In the genomic region with DNA sequence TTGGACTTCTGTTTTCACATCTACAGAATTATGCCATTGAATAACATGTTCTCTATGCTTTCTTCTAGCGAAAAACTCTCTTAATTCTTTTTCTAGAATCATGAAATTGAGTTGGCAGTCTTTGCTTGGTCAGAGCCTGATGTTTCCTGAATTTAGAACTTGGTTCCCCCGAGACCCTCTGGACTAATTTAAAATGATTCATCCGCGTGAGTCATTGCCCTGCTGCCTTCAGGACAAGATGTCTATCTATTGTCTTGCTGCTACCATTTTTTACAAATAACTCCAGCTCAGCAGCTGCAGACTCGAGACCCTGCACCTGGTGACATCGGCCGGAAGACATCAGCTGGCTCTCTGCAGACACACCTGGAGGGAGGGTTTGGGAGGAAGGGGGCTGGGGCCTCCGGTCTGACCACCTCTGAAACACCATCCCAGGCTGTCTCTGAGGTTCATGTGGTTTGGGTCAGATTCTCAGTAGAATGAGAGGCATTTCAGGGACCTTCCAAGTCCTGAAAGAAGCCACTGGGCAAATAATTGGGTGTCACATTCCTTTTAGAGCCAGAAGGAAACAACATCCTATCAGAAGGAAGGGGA, we compare ENCODE assay signal across 8 cellular contexts. TPM values are rescaled to one million over a fixed set of nuclear protein-coding genes. Genes with fewer than 3 reads are reported as not detected.
A peak's percentile ranks its signal among the peaks of the same experiment; 100 is the strongest.
DNase-seq lines count a peak whose midpoint lies in the region; ATAC-seq, FAIRE-seq and TF ChIP-seq lines count a peak whose summit lies in the region.

No MANE protein-coding gene starts in this region.

- no peak overlapping the region for H2AFZ ChIP-seq in keratinocyte (ENCODE audit: control insufficient read depth, low read length)

- H3K4me3 ChIP-seq in heart left ventricle, result peak overlapping the region in 6 of 12 donors; percentile 4 to 31 (median 9)
- peak overlapping the region in 2 of 3 experiments; percentile 29 for H3K4me3 ChIP-seq in keratinocyte (ENCODE audit: control insufficient read depth in 2 of 3, extremely low read depth in 1 of 3, insufficient read depth in 2 of 3, low read depth in 1 of 3, low read length in 3 of 3)
- H3K4me3 ChIP-seq in thoracic aorta, result peak overlapping the region; percentile 49

- H3K79me2 ChIP-seq in keratinocyte (ENCODE audit: control insufficient read depth, insufficient read depth, low read length), result peaks cover 6% of the 10 kb centered on the region

- 42 to 56% (median 46%) methylated on average over 8 of the region's 8 CpGs for WGBS in heart left ventricle, 4 donors
- WGBS in adipose tissue, 3 donors, result 40 to 76% (median 40%) methylated on average over 8 of the region's 8 CpGs

- peaks cover 0 to 94% (median 75%) of the 10 kb centered on the region in 12 donors for H3K4me1 ChIP-seq in heart left ventricle
- H3K4me1 ChIP-seq in keratinocyte (ENCODE audit: control insufficient read depth, extremely low read depth, insufficient read depth, low read length), result peaks cover 63% of the 10 kb centered on the region
- peaks cover 44 to 67% of the 10 kb centered on the region in 2 donors for H3K4me1 ChIP-seq in thoracic aorta (ENCODE audit: control insufficient read depth in 1 of 2, low read depth in 2 of 2)

- ATAC-seq in heart left ventricle, result peak in 3 of 4 donors; percentile 8 to 47 (median 43)
- peak; percentile 28 for ATAC-seq in HG03378 (IDR thresholded peaks at IDR 0.05; ENCODE audit: unreplicated experiment)
- ATAC-seq in thoracic aorta (ENCODE audit: insufficient number of reproducible peaks, low FRiP score, low read depth), result peak; percentile 30
- ATAC-seq in HG03469 (IDR thresholded peaks at IDR 0.05; ENCODE audit: unreplicated experiment), result no peak

- no peaks in the 10 kb centered on the region for H3K9me3 ChIP-seq in heart left ventricle
- H3K9me3 ChIP-seq in keratinocyte (ENCODE audit: control insufficient read depth, low read depth, low read length), result no peaks in the 10 kb centered on the region
- H3K9me3 ChIP-seq in thoracic aorta, result no peaks in the 10 kb centered on the region

- H3K9ac ChIP-seq in keratinocyte (ENCODE audit: control insufficient read depth, extremely low read depth, insufficient read depth, low read length), result peak overlapping the region; percentile 88

- TF ChIP-seq CTCF in heart left ventricle (IDR thresholded peaks at IDR 0.05), result no peak
- TF ChIP-seq CTCF in keratinocyte (optimal IDR thresholded peaks at IDR 0.05 in 1 of 3, IDR thresholded peaks at IDR 0.05 in 1 of 3, conservative IDR thresholded peaks at IDR 0.05 in 1 of 3; ENCODE audit: extremely low read depth in 1 of 3, insufficient read depth in 2 of 3, low read length in 3 of 3), result no peak
- no peak for TF ChIP-seq CTCF in thoracic aorta (IDR thresholded peaks at IDR 0.05)

- H3K27ac ChIP-seq in heart left ventricle, result peak overlapping the region; percentile 66 to 96 (median 84)
- H3K27ac ChIP-seq in adipose tissue (ENCODE audit: low read depth, low read length), result peak overlapping the region; percentile 28
- H3K27ac ChIP-seq in keratinocyte (ENCODE audit: control insufficient read depth, insufficient read depth, low read length), result peak overlapping the region; percentile 99
- peak overlapping the region; percentile 82 to 89 for H3K27ac ChIP-seq in thoracic aorta

- H3K4me2 ChIP-seq in keratinocyte (ENCODE audit: control insufficient read depth, extremely low read depth, insufficient read depth, low read depth, low read length), result peak overlapping the region; percentile 80

- DNase-seq in heart left ventricle (peak in 4 of 5 donors; percentile 53 to 76 (median 59)), cardiac septum (ENCODE audit: low spot score) (no peak), SHP77 treated with DMSO at 0.1 percent for 48 hours (lab: John Stamatoyannopoulos, UW) (peak; percentile 60), keratinocyte (ENCODE audit: low read depth, low spot score) (no peak), thoracic aorta (ENCODE audit: low spot score) (peak; percentile 60)

- TF ChIP-seq POLR2A in heart left ventricle (IDR thresholded peaks at IDR 0.05), result no peak

- no peaks in the 10 kb centered on the region for H3K36me3 ChIP-seq in heart left ventricle
- H3K36me3 ChIP-seq in keratinocyte (ENCODE audit: control insufficient read depth in 2 of 2, extremely low read depth in 1 of 2, insufficient read depth in 2 of 2, low read length in 2 of 2), result no peaks in the 10 kb centered on the region
- no peaks in the 10 kb centered on the region for H3K36me3 ChIP-seq in thoracic aorta

- intact Hi-C loops in heart left ventricle (cut with DNase I), result loop anchor here in 5 of 10 donors (2.0 to 10.0 kb wide), 6 partner anchors 19 to 859 kb away; partner anchors contain the start of gene KLF6 (in 2 of the 5)
- intact Hi-C loops in cardiac septum (cut with DNase I), result loop anchor here (1.0 to 5.0 kb wide), 2 partner anchors 20 to 436 kb away; no protein-coding TSS in a partner anchor

- H3K27me3 ChIP-seq in heart left ventricle (no peaks in the 10 kb centered on the region), keratinocyte (ENCODE audit: control insufficient read depth, extremely low read depth, insufficient read depth, low read length) (no peaks in the 10 kb centered on the region), thoracic aorta (replicated peaks; ENCODE audit: insufficient read depth) (no peaks in the 10 kb centered on the region)

- no peaks in the 10 kb centered on the region for H4K20me1 ChIP-seq in keratinocyte (ENCODE audit: control insufficient read depth, extremely low read depth, insufficient read depth, low read length)

- peak; percentile 72 for FAIRE-seq in keratinocyte (lab: Jason Lieb, UNC)

- no peaks in the 10 kb centered on the region for H3K9me1 ChIP-seq in keratinocyte (ENCODE audit: control insufficient read depth, extremely low read depth, insufficient read depth, low read length)

- dilution Hi-C loops in keratinocyte (cut with MboI; ENCODE audit: extremely low pct_ligation_motif_present, low sequenced_read_pairs), result no loop called here

RNA-seq across cellular contexts. Expression of gene KLF6, which starts 20.9 kb away (rescaled TPM):
- 100 to 1,000 TPM in 1 of 9 donors, 10 to 100 TPM in 8; 22.6 to 106 (median 52.2) TPM for total RNA-seq in heart left ventricle
- polyA plus RNA-seq in heart left ventricle, result 10 to 100 TPM; 15.2 to 66.2 TPM
- 83.1 TPM for total RNA-seq in cardiac septum
- polyA plus RNA-seq in adipose tissue, result 100 to 1,000 TPM in 1 of 3 donors, 10 to 100 TPM in 2; 66.9 to 325 (median 73.8) TPM
- polyA plus RNA-seq in keratinocyte, result 174 to 250 TPM (median 213 TPM) in 3 replicates
- 159 TPM for polyA plus RNA-seq in keratinocyte (2011; ENCODE audit: low read depth)
- 111 and 137 TPM in 2 replicates for polyA plus RNA-seq in keratinocyte (2011; cell fraction: cytosol; rRNA removed)
- polyA plus RNA-seq in keratinocyte (2011; cell fraction: nucleus; rRNA removed), result 564 and 626 TPM in 2 replicates
- 148 and 270 TPM in 2 replicates for polyA plus RNA-seq in keratinocyte (2012; ENCODE audit: low replicate concordance)
- 425 to 516 TPM (median 456 TPM) in 3 replicates for polyA minus RNA-seq in keratinocyte
- 131 TPM for polyA minus RNA-seq in keratinocyte (2011; cell fraction: cytosol; rRNA and poly(A)+ RNA removed)
- 587 and 853 TPM in 2 replicates for polyA minus RNA-seq in keratinocyte (2011; cell fraction: nucleus; rRNA and poly(A)+ RNA removed)
- 100 to 1,000 TPM; 170 to 201 TPM for total RNA-seq in thoracic aorta

Comparison
In these comparisons a context has a peak if more than half of its experiments do, and no peak if none do; other contexts are left out.
1. DNase-seq: peak in heart left ventricle (4 of 5), SHP77 treated with DMSO at 0.1 percent for 48 hours (single experiment) and thoracic aorta (single experiment); none in cardiac septum (single experiment) and keratinocyte (single experiment).
2. H3K27ac ChIP-seq: peak in every context shown above with its lines; median percentile 99 in keratinocyte; 86 in thoracic aorta; 84 in heart left ventricle; 28 in adipose tissue.